ENCODE assay signal across 12 cellular contexts in genomic region chr19:2616741-2617392, GRCh38.
A peak's percentile ranks its signal among the peaks of the same experiment; 100 is the strongest.
DNase-seq lines count a peak whose midpoint lies in the region; ATAC-seq and TF ChIP-seq lines count a peak whose summit lies in the region.
"Had no signal": no experiment of that assay in that cellular context is flagged by ENCODE, and none has a peak within 500 bp of the region (broad histone marks: within the 10 kb centered on the region; RNA-seq: fewer than 3 reads in every experiment).

No MANE protein-coding gene starts in this region.

- H3K27ac ChIP-seq in BLaER1: peak overlapping the region; percentile 85
- H3K27ac ChIP-seq in KOPT-K1 (ENCODE audit: low read depth, low read length, poor library complexity, severe bottlenecking): peak overlapping the region; percentile 98
- H3K27ac ChIP-seq in PC-9: no peak overlapping the region
- H3K27ac ChIP-seq in GM23248: no peak overlapping the region
- H3K27ac ChIP-seq: body of pancreas, thoracic aorta had no signal

- 72 to 75% methylated on average over 13 of the region's 13 CpGs for WGBS in GM23248 (ENCODE audit: low coverage in 1 of 2, low lambda C conversion rate in 2 of 2, missing lambda C conversion rate in 2 of 2), 2 experiments

- peaks cover 65% of the 10 kb centered on the region for H3K4me1 Mint-ChIP-seq in activated naive CD8-positive, alpha-beta T cell treated with anti-CD3 and anti-CD28 coated beads, Interleukin-2, amount 10 ng/mL, durations not matched to agents 7 days and 5 days

- POLR2A ChIA-PET in activated naive CD8-positive, alpha-beta T cell treated with anti-CD3 and anti-CD28 coated beads, Interleukin-2, amount 10 ng/mL, durations not matched to agents 7 days and 5 days (lab: Charles Lee): interaction anchor here (0.6 to 8.1 kb wide), 4 partner anchors 20 to 139 kb away, joined by 3 to 203 read pairs (median 3); partner anchors contain the start of gene GADD45B
- POLR2A ChIA-PET in PC-9 (lab: Charles Lee; ENCODE audit: unreplicated experiment): interaction anchor here (0.6 kb wide), 1 partner anchor 33 kb away, joined by 3 read pairs; no protein-coding TSS in a partner anchor

- BruUV-seq in PC-9 (replicated peaks; lab: Mats Ljungman, UMichigan): no TSS peak

- no peak for DNase-seq in activated naive CD8-positive, alpha-beta T cell treated with anti-CD3 and anti-CD28 coated beads, Interleukin-2, amount 10 ng/mL, durations not matched to agents 7 days and 5 days
- peak; percentile 78 for DNase-seq in medulla oblongata (ENCODE audit: extremely low spot score)
- no peak for DNase-seq in PC-9
- no peak for DNase-seq in kidney glomerular epithelial cell (lab: John Stamatoyannopoulos, UW)
- DNase-seq in GM23248: no peak
- DNase-seq: NCI-H1092 treated with DMSO at 0.1 percent for 48 hours had no signal

- no peaks in the 10 kb centered on the region for H3K9me3 Mint-ChIP-seq in activated naive CD8-positive, alpha-beta T cell treated with anti-CD3 and anti-CD28 coated beads, Interleukin-2, amount 10 ng/mL, durations not matched to agents 7 days and 5 days
- H3K9me3 Mint-ChIP-seq: CD8-positive, alpha-beta T cell had no signal

- H3K9ac ChIP-seq in BLaER1: peak overlapping the region; percentile 74
- H3K9ac ChIP-seq in GM23248: no peak overlapping the region

- H3K9me2 ChIP-seq in PC-9 (ENCODE audit: insufficient read depth) (no peaks in the 10 kb centered on the region), GM23248 (ENCODE audit: insufficient read depth) (no peaks in the 10 kb centered on the region)

- H3K4me1 ChIP-seq in BLaER1 (peaks cover 100% of the 10 kb centered on the region), PC-9 (replicated peaks; ENCODE audit: insufficient read depth) (peaks cover 16% of the 10 kb centered on the region), GM23248 (ENCODE audit: insufficient read depth) (peaks cover 8% of the 10 kb centered on the region; the same call in 1 of the 2 replicates)

- H3K36me3 ChIP-seq in BLaER1: peaks cover 6% of the 10 kb centered on the region; the same call in 1 of the 2 replicates
- H3K36me3 ChIP-seq in KOPT-K1 (ENCODE audit: insufficient read depth, low read length): no peaks in the 10 kb centered on the region
- no peaks in the 10 kb centered on the region for H3K36me3 ChIP-seq in PC-9 (ENCODE audit: low read depth)
- H3K36me3 ChIP-seq in GM23248 (ENCODE audit: low read depth): no peaks in the 10 kb centered on the region
- H3K36me3 ChIP-seq: thoracic aorta had no signal

- H3F3A ChIP-seq in PC-9 (ENCODE audit: insufficient read depth, low read depth) (peaks cover 20% of the 10 kb centered on the region; the same call in 1 of the 2 replicates), GM23248 (ENCODE audit: insufficient read depth) (no peaks in the 10 kb centered on the region)

- no peak for TF ChIP-seq POLR2A in GM18505 (IDR thresholded peaks at IDR 0.05; ENCODE audit: borderline replicate concordance, extremely low read depth, insufficient read depth, insufficient read length)

- H3K9me3 ChIP-seq in BLaER1 (peaks cover 9% of the 10 kb centered on the region), KOPT-K1 (ENCODE audit: insufficient read depth, low read length, poor library complexity, severe bottlenecking) (peaks cover 10% of the 10 kb centered on the region), PC-9 (ENCODE audit: insufficient read depth, low read depth) (no peaks in the 10 kb centered on the region), GM23248 (ENCODE audit: low read depth) (no peaks in the 10 kb centered on the region)
- H3K9me3 ChIP-seq: body of pancreas, thoracic aorta had no signal

- H4K20me1 ChIP-seq in BLaER1: peaks cover 59% of the 10 kb centered on the region
- H4K20me1 ChIP-seq in PC-9 (ENCODE audit: insufficient read depth): no peaks in the 10 kb centered on the region
- no peaks in the 10 kb centered on the region for H4K20me1 ChIP-seq in GM23248 (ENCODE audit: insufficient read depth)

- in situ Hi-C loops in GM23248 (cut with MboI): no loop called here

- H3K4me2 ChIP-seq in BLaER1: peak overlapping the region; percentile 89
- H3K4me2 ChIP-seq in PC-9: no peak overlapping the region
- H3K4me2 ChIP-seq in GM23248 (ENCODE audit: unreplicated experiment): no peak overlapping the region

- TF ChIP-seq CTCF in PC-9 (conservative IDR thresholded peaks at IDR 0.05): no peak

- no peak overlapping the region for H3K4me3 Mint-ChIP-seq in activated naive CD8-positive, alpha-beta T cell treated with anti-CD3 and anti-CD28 coated beads, Interleukin-2, amount 10 ng/mL, durations not matched to agents 7 days and 5 days
- H3K4me3 Mint-ChIP-seq: CD8-positive, alpha-beta T cell had no signal

- no peaks in the 10 kb centered on the region for H3K27me3 Mint-ChIP-seq in activated naive CD8-positive, alpha-beta T cell treated with anti-CD3 and anti-CD28 coated beads, Interleukin-2, amount 10 ng/mL, durations not matched to agents 7 days and 5 days

- H3K79me2 ChIP-seq in PC-9 (ENCODE audit: low read depth): no peaks in the 10 kb centered on the region
- no peaks in the 10 kb centered on the region for H3K79me2 ChIP-seq in GM23248 (ENCODE audit: insufficient read depth)

- peak; percentile 19 for ATAC-seq in activated naive CD8-positive, alpha-beta T cell treated with anti-CD3 and anti-CD28 coated beads, Interleukin-2, amount 10 ng/mL, durations not matched to agents 7 days and 5 days (ENCODE audit: low read depth)
- no peak for ATAC-seq in GM18505 (IDR thresholded peaks at IDR 0.05; ENCODE audit: unreplicated experiment)
- ATAC-seq: body of pancreas; CD8-positive, alpha-beta T cell had no signal

- intact Hi-C loops in PC-9 (cut with micrococcal nuclease; ENCODE audit: unreplicated experiment): loop anchor here (10.0 kb wide), 1 partner anchor 692 kb away; no protein-coding TSS in a partner anchor

- H3K36me3 Mint-ChIP-seq in activated naive CD8-positive, alpha-beta T cell treated with anti-CD3 and anti-CD28 coated beads, Interleukin-2, amount 10 ng/mL, durations not matched to agents 7 days and 5 days: peaks cover 2% of the 10 kb centered on the region
- H3K36me3 Mint-ChIP-seq: CD8-positive, alpha-beta T cell had no signal

- no peaks in the 10 kb centered on the region for H3K27me3 ChIP-seq in BLaER1
- no peaks in the 10 kb centered on the region for H3K27me3 ChIP-seq in PC-9 (ENCODE audit: insufficient read depth, low read depth)
- H3K27me3 ChIP-seq in GM23248 (replicated peaks; ENCODE audit: insufficient read depth): no peaks in the 10 kb centered on the region
- H3K27me3 ChIP-seq: body of pancreas had no signal

- CTCF ChIA-PET in PC-9 (lab: Charles Lee): interaction anchor here (0.6 kb wide), 1 partner anchor 155 kb away, joined by 4 read pairs; no protein-coding TSS in a partner anchor

- H3K4me3 ChIP-seq in BLaER1: peak overlapping the region; percentile 44; the same call in 1 of the 2 replicates
- H3K4me3 ChIP-seq in PC-9: no peak overlapping the region
- H3K4me3 ChIP-seq in GM23248: no peak overlapping the region
- H3K4me3 ChIP-seq: body of pancreas, thoracic aorta had no signal

- H3K27ac Mint-ChIP-seq in activated naive CD8-positive, alpha-beta T cell treated with anti-CD3 and anti-CD28 coated beads, Interleukin-2, amount 10 ng/mL, durations not matched to agents 7 days and 5 days: peak overlapping the region; percentile 70

- no peak overlapping the region for H2AFZ ChIP-seq in PC-9
- no peak overlapping the region for H2AFZ ChIP-seq in GM23248

Comparison
In these comparisons a context has a peak if more than half of its experiments do, and no peak if none do; other contexts are left out.
1. H3K27ac ChIP-seq: peak in BLaER1 (single experiment) and KOPT-K1 (single experiment); none in PC-9 (single experiment) and GM23248 (single experiment).